ENCODE assay signal across 8 cellular contexts in the genomic region with DNA sequence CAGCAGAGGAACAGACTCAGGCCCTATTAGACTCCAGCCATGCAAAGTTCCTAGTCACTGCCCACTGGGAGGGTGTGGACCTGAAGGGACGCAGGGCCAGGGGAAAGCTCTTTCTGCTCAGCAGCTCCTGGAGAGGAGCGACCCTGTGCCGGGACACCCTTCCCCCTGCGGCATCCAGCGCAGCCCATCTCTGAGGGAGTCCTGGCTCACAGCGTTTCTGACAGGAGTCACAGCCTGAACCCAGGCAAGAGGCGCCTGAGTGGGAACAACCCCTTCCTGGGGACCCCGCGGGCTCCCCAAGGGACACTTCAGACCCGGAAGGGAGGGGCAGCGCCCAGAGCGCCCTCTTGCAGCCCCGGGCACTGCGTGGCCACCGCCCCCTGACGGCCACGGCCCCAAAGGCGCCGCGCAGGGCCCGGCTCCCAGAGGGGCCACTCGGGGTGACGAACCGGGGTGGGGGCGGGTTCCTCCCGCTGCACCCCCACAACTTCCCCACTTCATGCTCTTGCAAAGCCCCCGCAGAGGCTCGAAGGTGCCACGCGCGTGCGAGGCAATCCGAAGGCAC. TPM values are rescaled to one million over a fixed set of nuclear protein-coding genes. Genes with fewer than 3 reads are reported as not detected.
DNase-seq lines count a peak whose midpoint lies in the region; ATAC-seq, FAIRE-seq and TF ChIP-seq lines count a peak whose summit lies in the region.

No MANE protein-coding gene starts in this region.

- H3K4me3 ChIP-seq in GM08714 (ENCODE audit: low read length): peak overlapping the region; percentile 81
- peak overlapping the region; percentile 92 for H3K4me3 ChIP-seq in GM23338
- peak overlapping the region; percentile 94 to 100 (median 98) for H3K4me3 ChIP-seq in pancreas

- peaks cover 53% of the 10 kb centered on the region for H3K79me2 ChIP-seq in GM23338 (replicated peaks; ENCODE audit: insufficient read depth)

- peaks cover 13% of the 10 kb centered on the region; the same call in 2 of the 3 replicates for H3K36me3 Mint-ChIP-seq in GM23338 (ENCODE audit: low read depth)
- no peaks in the 10 kb centered on the region for H3K36me3 Mint-ChIP-seq in activated naive CD8-positive, alpha-beta T cell

- peak overlapping the region; percentile 80 for H3K4me3 Mint-ChIP-seq in GM23338
- peak overlapping the region; percentile 84 for H3K4me3 Mint-ChIP-seq in activated naive CD8-positive, alpha-beta T cell

- H3K4me2 ChIP-seq in GM23338: peak overlapping the region; percentile 90

- H3K4me1 ChIP-seq in GM23338 (ENCODE audit: insufficient read depth): peaks cover 18% of the 10 kb centered on the region
- H3K4me1 ChIP-seq in pancreas: peaks cover 10 to 26% (median 13%) of the 10 kb centered on the region in 3 donors

- H3K9me3 Mint-ChIP-seq in GM23338: no peaks in the 10 kb centered on the region
- no peaks in the 10 kb centered on the region for H3K9me3 Mint-ChIP-seq in activated naive CD8-positive, alpha-beta T cell (ENCODE audit: low read depth)

- H3K9me3 ChIP-seq in pancreas: no peaks in the 10 kb centered on the region

- peak; percentile 44 for DNase-seq in GM23338 (ENCODE audit: low spot score)
- peak; percentile 27 for DNase-seq in NCI-H226
- DNase-seq in Right ventricle myocardium superior: peak; percentile 67
- peak in 2 of 6 donors; percentile 52 to 76 for DNase-seq in pancreas
- no peak for DNase-seq in mucosa of gallbladder (ENCODE audit: low spot score)

- ATAC-seq in GM23338: peak; percentile 2
- ATAC-seq in Right ventricle myocardium superior (ENCODE audit: poor library complexity): peak; percentile 38
- ATAC-seq in pancreas: peak; percentile 19 to 39 (median 32)
- ATAC-seq in HG02588 (IDR thresholded peaks at IDR 0.05; ENCODE audit: unreplicated experiment): no peak

- no peaks in the 10 kb centered on the region for H3K36me3 ChIP-seq in GM23338 (ENCODE audit: insufficient read depth)
- peaks cover 0 to 5% (median 0%) of the 10 kb centered on the region in 3 donors for H3K36me3 ChIP-seq in pancreas

- peaks cover 34% of the 10 kb centered on the region for H3K4me1 Mint-ChIP-seq in GM23338
- H3K4me1 Mint-ChIP-seq in activated naive CD8-positive, alpha-beta T cell (ENCODE audit: low read depth): peaks cover 36% of the 10 kb centered on the region

- H2AFZ ChIP-seq in GM23338: peak overlapping the region; percentile 91; the same call in 1 of the 2 replicates

- FAIRE-seq in pancreas (lab: Jason Lieb, UNC): no peak

- H3K27ac ChIP-seq in GM23338 (ENCODE audit: low read depth): no peak overlapping the region
- H3K27ac ChIP-seq in pancreas: peak overlapping the region; percentile 82 to 90 (median 87)

- no peak overlapping the region for H3K27ac Mint-ChIP-seq in GM23338
- H3K27ac Mint-ChIP-seq in activated naive CD8-positive, alpha-beta T cell: no peak overlapping the region

- peak in 1 of 2 experiments; percentile 53; a peak in 3 of 4 replicates for TF ChIP-seq CTCF in GM23338 (conservative IDR thresholded peaks at IDR 0.05; ENCODE audit: low read depth in 2 of 2)
- TF ChIP-seq CTCF in pancreas (IDR thresholded peaks at IDR 0.05): peak in 1 of 4 donors; percentile 9

- H3K27me3 ChIP-seq in GM23338 (ENCODE audit: insufficient read depth) (no peaks in the 10 kb centered on the region), pancreas (no peaks in the 10 kb centered on the region)

- H4K20me1 ChIP-seq in GM23338 (replicated peaks; ENCODE audit: insufficient read depth): peaks cover 17% of the 10 kb centered on the region

- 0 out of 2 replicates have a peak, but pooled peaks cover 11% of the 10 kb centered on the region for H3F3A ChIP-seq in GM23338 (replicated peaks; ENCODE audit: low read depth)

- WGBS in pancreas, 2 donors: 2 to 3% methylated on average over 33 of the region's 33 CpGs

- intact Hi-C loops in Right ventricle myocardium superior (cut with DNase I): no loop called here
- intact Hi-C loops in pancreas (cut with DNase I): no loop called here

- peaks cover 16% of the 10 kb centered on the region for H3K27me3 Mint-ChIP-seq in GM23338 (ENCODE audit: insufficient read depth, low read depth, poor library complexity)
- no peaks in the 10 kb centered on the region for H3K27me3 Mint-ChIP-seq in activated naive CD8-positive, alpha-beta T cell

- H3K9me2 ChIP-seq in GM23338 (ENCODE audit: insufficient read depth): no peaks in the 10 kb centered on the region

TF ChIP-seq in GM23338, 12 proteins besides CTCF, POLR2A, EP300 and RAD21:
- TF ChIP-seq, protein P1, sequence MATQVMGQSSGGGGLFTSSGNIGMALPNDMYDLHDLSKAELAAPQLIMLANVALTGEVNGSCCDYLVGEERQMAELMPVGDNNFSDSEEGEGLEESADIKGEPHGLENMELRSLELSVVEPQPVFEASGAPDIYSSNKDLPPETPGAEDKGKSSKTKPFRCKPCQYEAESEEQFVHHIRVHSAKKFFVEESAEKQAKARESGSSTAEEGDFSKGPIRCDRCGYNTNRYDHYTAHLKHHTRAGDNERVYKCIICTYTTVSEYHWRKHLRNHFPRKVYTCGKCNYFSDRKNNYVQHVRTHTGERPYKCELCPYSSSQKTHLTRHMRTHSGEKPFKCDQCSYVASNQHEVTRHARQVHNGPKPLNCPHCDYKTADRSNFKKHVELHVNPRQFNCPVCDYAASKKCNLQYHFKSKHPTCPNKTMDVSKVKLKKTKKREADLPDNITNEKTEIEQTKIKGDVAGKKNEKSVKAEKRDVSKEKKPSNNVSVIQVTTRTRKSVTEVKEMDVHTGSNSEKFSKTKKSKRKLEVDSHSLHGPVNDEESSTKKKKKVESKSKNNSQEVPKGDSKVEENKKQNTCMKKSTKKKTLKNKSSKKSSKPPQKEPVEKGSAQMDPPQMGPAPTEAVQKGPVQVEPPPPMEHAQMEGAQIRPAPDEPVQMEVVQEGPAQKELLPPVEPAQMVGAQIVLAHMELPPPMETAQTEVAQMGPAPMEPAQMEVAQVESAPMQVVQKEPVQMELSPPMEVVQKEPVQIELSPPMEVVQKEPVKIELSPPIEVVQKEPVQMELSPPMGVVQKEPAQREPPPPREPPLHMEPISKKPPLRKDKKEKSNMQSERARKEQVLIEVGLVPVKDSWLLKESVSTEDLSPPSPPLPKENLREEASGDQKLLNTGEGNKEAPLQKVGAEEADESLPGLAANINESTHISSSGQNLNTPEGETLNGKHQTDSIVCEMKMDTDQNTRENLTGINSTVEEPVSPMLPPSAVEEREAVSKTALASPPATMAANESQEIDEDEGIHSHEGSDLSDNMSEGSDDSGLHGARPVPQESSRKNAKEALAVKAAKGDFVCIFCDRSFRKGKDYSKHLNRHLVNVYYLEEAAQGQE (IDR thresholded peaks at IDR 0.05; ENCODE audit: unreplicated experiment): no peak
- TF ChIP-seq POLR2AphosphoS5 (IDR thresholded peaks at IDR 0.05; ENCODE audit: low read depth): no peak
- no peak for TF ChIP-seq JUNB (IDR thresholded peaks at IDR 0.05; ENCODE audit: unreplicated experiment)
- no peak for TF ChIP-seq EZH2phosphoT487 (IDR thresholded peaks at IDR 0.05; ENCODE audit: unreplicated experiment)
- TF ChIP-seq CREB1 (CRISPR knock-in tag; IDR thresholded peaks at IDR 0.05; ENCODE audit: low read depth): no peak
TF ChIP-seq in GM23338: peak in this region for 0.

RNA-seq across cellular contexts. Expression of a gene that starts 0.9 kb away (rescaled TPM):
- 46.5 and 56.8 TPM in 2 replicates for total RNA-seq in GM23338 (2014; rRNA removed; shearing (Covaris generic))
- polyA plus RNA-seq in GM23338 (2016; fragmentation: Nextera tagmentation; extraction: Ambion mirVana) (82.5 and 89.3 TPM in 2 replicates), pancreas (10 to 100 TPM; 67.8 to 84.7 TPM)
- total RNA-seq in Right ventricle myocardium superior (54.4 TPM), pancreas (10 to 100 TPM; 13.9 to 23.1 (median 17.2) TPM), mucosa of gallbladder (42.4 TPM)

RNA-seq across cellular contexts. Expression of a gene that starts 14.4 kb away (rescaled TPM):
- 21.4 and 28.8 TPM in 2 replicates for total RNA-seq in GM23338 (2014; rRNA removed; shearing (Covaris generic))
- polyA plus RNA-seq in GM23338 (2016; fragmentation: Nextera tagmentation; extraction: Ambion mirVana): 6.0 and 6.1 TPM in 2 replicates
- 11.3 TPM for total RNA-seq in Right ventricle myocardium superior
- total RNA-seq in pancreas: 10 to 100 TPM in 3 of 6 donors, 1 to 10 TPM in 3; 8.5 to 12.8 (median 9.8) TPM
- 10 to 100 TPM; 12.8 to 22.0 TPM for polyA plus RNA-seq in pancreas
- total RNA-seq in mucosa of gallbladder: 26.1 TPM

RNA-seq across cellular contexts. Expression of a gene that starts 24.1 kb away (rescaled TPM):
- total RNA-seq in GM23338 (2014; rRNA removed; shearing (Covaris generic)): 2.8 and 7.3 TPM in 2 replicates
- polyA plus RNA-seq in GM23338 (2016; fragmentation: Nextera tagmentation; extraction: Ambion mirVana): 2.1 and 3.2 TPM in 2 replicates
- total RNA-seq in Right ventricle myocardium superior: 6.0 TPM
- total RNA-seq in pancreas: 1 to 10 TPM; 1.3 to 5.2 (median 3.1) TPM
- 1 to 10 TPM; 5.6 to 7.3 TPM for polyA plus RNA-seq in pancreas
- 12.7 TPM for total RNA-seq in mucosa of gallbladder

RNA-seq across cellular contexts. Expression of a gene that starts 25.6 kb away (rescaled TPM):
- total RNA-seq in GM23338 (2014; rRNA removed; shearing (Covaris generic)): 73.5 and 79.9 TPM in 2 replicates
- polyA plus RNA-seq in GM23338 (2016; fragmentation: Nextera tagmentation; extraction: Ambion mirVana): 53.8 and 56.2 TPM in 2 replicates
- total RNA-seq in Right ventricle myocardium superior: 45.3 TPM
- 10 to 100 TPM; 27.2 to 39.4 (median 32.2) TPM for total RNA-seq in pancreas
- polyA plus RNA-seq in pancreas: 10 to 100 TPM; 35.7 to 49.2 TPM
- 74.7 TPM for total RNA-seq in mucosa of gallbladder
